Comparison of ENCODE assay signal across 8 cellular contexts in the genomic region with DNA sequence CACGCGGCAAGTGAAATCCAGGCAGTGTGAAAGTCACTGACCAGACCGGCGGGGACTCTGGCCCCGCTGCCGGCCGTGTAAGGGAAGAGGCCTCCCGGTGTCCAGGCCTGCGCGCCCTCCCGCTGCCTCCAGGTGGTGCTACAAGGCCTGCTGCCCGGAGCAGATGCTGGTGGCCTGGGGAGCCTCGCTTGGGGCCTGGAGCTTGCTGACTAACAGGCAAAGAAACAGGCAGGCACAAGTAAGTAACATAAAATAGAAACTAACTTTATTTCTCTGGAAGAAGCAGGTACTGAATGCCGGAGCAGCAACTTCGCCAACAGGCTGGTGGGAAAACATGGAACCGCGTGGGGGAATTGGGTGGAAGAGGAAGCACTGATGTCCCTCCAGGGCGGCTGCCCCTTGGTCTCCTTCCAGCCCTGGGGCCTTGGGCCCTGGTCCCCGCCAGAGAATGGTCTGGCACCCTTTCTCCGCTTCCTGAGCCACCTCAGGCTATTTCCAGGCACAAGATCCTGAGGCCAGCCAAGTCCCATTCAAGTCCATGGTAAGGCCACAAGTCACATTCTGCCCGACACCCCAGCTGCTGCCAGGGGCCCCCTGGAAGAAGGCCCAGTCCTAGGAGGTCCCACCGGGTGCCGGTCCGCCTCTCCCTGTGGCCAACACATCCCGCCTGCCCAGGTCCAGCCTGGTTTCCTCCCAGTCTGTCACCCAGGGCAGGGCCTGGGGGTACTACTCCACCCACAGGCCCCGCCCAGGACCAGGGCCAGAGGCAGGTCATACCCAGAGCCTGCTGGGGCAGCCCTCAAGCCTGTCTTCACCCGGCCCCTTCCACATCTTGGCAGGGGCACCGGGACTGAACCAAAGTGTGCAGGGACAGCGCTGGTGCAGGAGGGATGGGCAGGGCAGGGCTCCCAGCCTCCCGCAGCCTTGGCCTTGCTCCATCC.
A peak's percentile ranks its signal among the peaks of the same experiment; 100 is the strongest.
DNase-seq lines count a peak whose midpoint lies in the region.

No MANE protein-coding gene starts in this region.

- peak overlapping the region; percentile 44 for H3K27ac ChIP-seq in caudate nucleus (ENCODE audit: low read depth, low read length)

- peak; percentile 30 for DNase-seq in NCI-H748 (lab: John Stamatoyannopoulos, UW; ENCODE audit: unreplicated experiment)
- no peak for DNase-seq in NCI-H748 treated with DMSO at 0.1 percent for 48 hours (lab: John Stamatoyannopoulos, UW)
- peak; percentile 11 for DNase-seq in NCI-H1694 (lab: John Stamatoyannopoulos, UW)
- peak; percentile 71 for DNase-seq in activated CD4-positive, CD25-positive, alpha-beta regulatory T cell treated with anti-CD3 and anti-CD28 coated beads, Interleukin-2, amount 50 U/mL, for 72 hours
- peak in 60 of 61 donors; percentile 41 to 90 (median 77) for DNase-seq in caudate nucleus (lab: John Stamatoyannopoulos, UW)
- peak; percentile 89 for DNase-seq in kidney tubule cell (ENCODE audit: low spot score)
- DNase-seq in stimulated activated CD4-positive, alpha-beta T cell treated with anti-CD3 and anti-CD28 coated beads, Interleukin-1b, Interleukin-23, amount 100 ng/mL, for 24 hours (ENCODE audit: low read depth in 4 of 4, low spot score in 1 of 4) = peak; percentile 21 to 50 (median 46)
- DNase-seq in GDM1 (lab: John Stamatoyannopoulos, UW) = no peak

Comparison
In these comparisons a context has a peak if more than half of its experiments do, and no peak if none do; other contexts are left out.
1. DNase-seq: peak in NCI-H748 (single experiment), NCI-H1694 (single experiment), activated CD4-positive, CD25-positive, alpha-beta regulatory T cell treated with anti-CD3 and anti-CD28 coated beads, Interleukin-2, amount 50 U/mL, for 72 hours (single experiment), caudate nucleus (60 of 61), kidney tubule cell (single experiment) and stimulated activated CD4-positive, alpha-beta T cell treated with anti-CD3 and anti-CD28 coated beads, Interleukin-1b, Interleukin-23, amount 100 ng/mL, for 24 hours (4 of 4); none in NCI-H748 treated with DMSO at 0.1 percent for 48 hours (single experiment) and GDM1 (single experiment).